ENCODE assay signal across 1 cellular context in genomic region chr1:219173758-219174671, GRCh38.
A peak's percentile ranks its signal among the peaks of the same experiment; 100 is the strongest.
TF ChIP-seq lines count a peak whose summit lies in the region.

Gene LYPLAL1 (plus strand): TSS chr1:219173878. CDS start chr1:219173891, 13 bp downstream.

TF ChIP-seq in HEK293, 187 proteins besides CTCF, POLR2A, EP300 and RAD21 (continued from another document):
- TF ChIP-seq ZNF148 (tag by site-specific recombination; IDR thresholded peaks at IDR 0.05; ENCODE audit: borderline replicate concordance): no peak
- TF ChIP-seq ZNF555 (tag by site-specific recombination; conservative IDR thresholded peaks at IDR 0.05): no peak
- peak; percentile 86; the same call in 1 of the 2 replicates for TF ChIP-seq PBX3 (CRISPR knock-in tag; IDR thresholded peaks at IDR 0.05)
- TF ChIP-seq ZNF221 (tag by site-specific recombination; IDR thresholded peaks at IDR 0.05; ENCODE audit: borderline replicate concordance): no peak
- TF ChIP-seq KLF7 (tag by site-specific recombination; IDR thresholded peaks at IDR 0.05; ENCODE audit: borderline replicate concordance): no peak
- TF ChIP-seq ZBTB11 (tag by site-specific recombination; conservative IDR thresholded peaks at IDR 0.05; ENCODE audit: low read depth): no peak; the same call in 1 of the 2 replicates
- no peak for TF ChIP-seq ZNF521 (tag by site-specific recombination; IDR thresholded peaks at IDR 0.05)
- TF ChIP-seq REST (tag by site-specific recombination; IDR thresholded peaks at IDR 0.05): no peak
- no peak for TF ChIP-seq MEIS1 (CRISPR knock-in tag; IDR thresholded peaks at IDR 0.05; ENCODE audit: borderline replicate concordance)
- peak; percentile 77 for TF ChIP-seq ZBTB10 (tag by site-specific recombination; IDR thresholded peaks at IDR 0.05)
- no peak for TF ChIP-seq ZNF529 (tag by site-specific recombination; IDR thresholded peaks at IDR 0.05; ENCODE audit: insufficient replicate concordance)
- TF ChIP-seq ATF2 (tag by site-specific recombination; IDR thresholded peaks at IDR 0.05; ENCODE audit: low read depth): no peak
- TF ChIP-seq ZEB2 (tag by site-specific recombination; IDR thresholded peaks at IDR 0.05): peak; percentile 69
- TF ChIP-seq ZNF837 (tag by site-specific recombination; IDR thresholded peaks at IDR 0.05): no peak
- TF ChIP-seq ZNF513 (tag by site-specific recombination; IDR thresholded peaks at IDR 0.05): no peak
- TF ChIP-seq PRDM6 (tag by site-specific recombination; IDR thresholded peaks at IDR 0.05): no peak
- peak; percentile 44; the same call in 1 of the 2 replicates for TF ChIP-seq ZNF76 (tag by site-specific recombination; IDR thresholded peaks at IDR 0.05; ENCODE audit: borderline replicate concordance, low read depth)
- TF ChIP-seq ZBTB21 (tag by site-specific recombination; IDR thresholded peaks at IDR 0.05): no peak
- peak; percentile 50 for TF ChIP-seq GLIS1 (tag by site-specific recombination; IDR thresholded peaks at IDR 0.05)
- TF ChIP-seq ZNF174 (tag by site-specific recombination; IDR thresholded peaks at IDR 0.05): no peak
TF ChIP-seq in HEK293: peak in this region for 48.
